2 cellular contexts compared by ENCODE assay signal in genomic region chr15:51387699-51388041, GRCh38.
TF ChIP-seq lines count a peak whose summit lies in the region.

No MANE protein-coding gene starts in this region.

TF ChIP-seq in HEK293, 187 proteins besides CTCF, POLR2A, EP300 and RAD21 (continued from another document):
- no peak for TF ChIP-seq ZNF704 (tag by site-specific recombination; IDR thresholded peaks at IDR 0.05)

TF ChIP-seq in H1, 55 proteins besides CTCF, POLR2A, EP300 and RAD21 (continued from another document):
- TF ChIP-seq JUND (IDR thresholded peaks at IDR 0.05; ENCODE audit: low read length) (no peak), PHF8 (conservative IDR thresholded peaks at IDR 0.05; ENCODE audit: low read depth, low read length) (no peak), BRCA1 (IDR thresholded peaks at IDR 0.05; ENCODE audit: low read depth, low read length) (no peak), ASH2L (IDR thresholded peaks at IDR 0.05; ENCODE audit: low read length) (no peak), CTBP2 (IDR thresholded peaks at IDR 0.05; ENCODE audit: borderline replicate concordance, insufficient read depth, insufficient read length, low read length) (no peak), BACH1 (IDR thresholded peaks at IDR 0.05; ENCODE audit: low read length) (no peak)
